ENCODE assay signal across 8 cellular contexts in genomic region chr1:26538480-26539412, GRCh38. TPM values are rescaled to one million over a fixed set of nuclear protein-coding genes. Genes with fewer than 3 reads are reported as not detected.
DNase-seq lines count a peak whose midpoint lies in the region; ATAC-seq and TF ChIP-seq lines count a peak whose summit lies in the region.

No MANE protein-coding gene starts in this region.

- peak; percentile 28; the same call in 1 of the 2 replicates for TF ChIP-seq RAD21 in Ishikawa (IDR thresholded peaks at IDR 0.05; ENCODE audit: low read depth)

- H3K4me3 Mint-ChIP-seq in activated B cell treated with CpG ODN at 0.5 μM for 24 hours (peak overlapping the region; percentile 48), osteocyte (ENCODE audit: unreplicated experiment) (no peak overlapping the region)

- H3K27me3 Mint-ChIP-seq in activated B cell treated with CpG ODN at 0.5 μM for 24 hours (no peaks in the 10 kb centered on the region), osteocyte (ENCODE audit: unreplicated experiment) (no peaks in the 10 kb centered on the region)

- H3K27ac Mint-ChIP-seq in activated B cell treated with CpG ODN at 0.5 μM for 24 hours (peak overlapping the region; percentile 99), osteocyte (ENCODE audit: unreplicated experiment) (no peak overlapping the region)

- H3K4me1 Mint-ChIP-seq in activated B cell treated with CpG ODN at 0.5 μM for 24 hours, result peaks cover 87% of the 10 kb centered on the region
- H3K4me1 Mint-ChIP-seq in osteocyte (ENCODE audit: unreplicated experiment), result peaks cover 6% of the 10 kb centered on the region

- DNase-seq in DMS 273 treated with DMSO at 0.1 percent for 48 hours (lab: John Stamatoyannopoulos, UW) (peak; percentile 42), activated B cell treated with CpG ODN at 0.5 μM for 24 hours (no peak), osteocyte (ENCODE audit: extremely low spot score, unreplicated experiment) (no peak), suprapubic skin (ENCODE audit: low spot score in 2 of 2) (no peak)
- DNase-seq in effector CD4-positive, alpha-beta T cell, result peak; percentile 22

- TF ChIP-seq EP300 in Ishikawa (IDR thresholded peaks at IDR 0.05; ENCODE audit: borderline replicate concordance), result no peak
- TF ChIP-seq EP300 in suprapubic skin (IDR thresholded peaks at IDR 0.05), result no peak

- peaks cover 9% of the 10 kb centered on the region for H3K36me3 ChIP-seq in suprapubic skin

- CTCF ChIA-PET in activated B cell treated with CpG ODN at 0.5 μM for 24 hours (lab: Charles Lee), result interaction anchor here (0.8 to 3.1 kb wide), 19 partner anchors 9 to 250 kb away, joined by 3 to 30 read pairs (median 5); partner anchors contain the start of genes PIGV and RPS6KA1

- ATAC-seq in activated B cell treated with CpG ODN at 0.5 μM for 24 hours (ENCODE audit: low read depth), result no peak
- no peak for ATAC-seq in GM21526 (IDR thresholded peaks at IDR 0.05; ENCODE audit: low FRiP score, unreplicated experiment)
- no peak for ATAC-seq in HG02852 (IDR thresholded peaks at IDR 0.05; ENCODE audit: unreplicated experiment)

- no peak overlapping the region for H3K4me3 ChIP-seq in suprapubic skin

- TF ChIP-seq POLR2A in suprapubic skin (IDR thresholded peaks at IDR 0.05), result no peak

- H3K27me3 ChIP-seq in suprapubic skin, result no peaks in the 10 kb centered on the region

- TF ChIP-seq CTCF in activated B cell treated with CpG ODN at 0.5 μM for 24 hours (IDR thresholded peaks at IDR 0.05), result no peak
- TF ChIP-seq CTCF in osteocyte (IDR thresholded peaks at IDR 0.05), result peak; percentile 49
- TF ChIP-seq CTCF in suprapubic skin (IDR thresholded peaks at IDR 0.05), result peak in 1 of 2 donors; percentile 34

- POLR2A ChIA-PET in activated B cell treated with CpG ODN at 0.5 μM for 24 hours (lab: Charles Lee), result interaction anchor here (0.6 to 6.4 kb wide), 11 partner anchors 9 to 624 kb away, joined by 3 to 115 read pairs (median 4); partner anchors contain the start of genes ARID1A, HMGN2 and RPS6KA1

- no peak overlapping the region for H3K27ac ChIP-seq in suprapubic skin

- H3K9me3 ChIP-seq in suprapubic skin, result no peaks in the 10 kb centered on the region

- H3K36me3 Mint-ChIP-seq in activated B cell treated with CpG ODN at 0.5 μM for 24 hours (ENCODE audit: low read depth) (no peaks in the 10 kb centered on the region), osteocyte (ENCODE audit: unreplicated experiment) (no peaks in the 10 kb centered on the region)

- no peaks in the 10 kb centered on the region for H3K9me3 Mint-ChIP-seq in activated B cell treated with CpG ODN at 0.5 μM for 24 hours
- H3K9me3 Mint-ChIP-seq in osteocyte (ENCODE audit: unreplicated experiment), result no peaks in the 10 kb centered on the region

- intact Hi-C loops in activated B cell treated with CpG ODN at 0.5 μM for 24 hours (cut with micrococcal nuclease), result loop anchor here (1.0 kb wide), 2 partner anchors 8 to 59 kb away; no protein-coding TSS in a partner anchor

- WGBS in suprapubic skin, result 79% methylated on average over 14 of the region's 14 CpGs

- H3K4me1 ChIP-seq in suprapubic skin, result peaks cover 38% of the 10 kb centered on the region

TF ChIP-seq in Ishikawa, 13 proteins besides CTCF, POLR2A, EP300 and RAD21:
- TF ChIP-seq NFIC (IDR thresholded peaks at IDR 0.05), result peak; percentile 23; the same call in 1 of the 2 replicates
- TF ChIP-seq, protein P1, sequence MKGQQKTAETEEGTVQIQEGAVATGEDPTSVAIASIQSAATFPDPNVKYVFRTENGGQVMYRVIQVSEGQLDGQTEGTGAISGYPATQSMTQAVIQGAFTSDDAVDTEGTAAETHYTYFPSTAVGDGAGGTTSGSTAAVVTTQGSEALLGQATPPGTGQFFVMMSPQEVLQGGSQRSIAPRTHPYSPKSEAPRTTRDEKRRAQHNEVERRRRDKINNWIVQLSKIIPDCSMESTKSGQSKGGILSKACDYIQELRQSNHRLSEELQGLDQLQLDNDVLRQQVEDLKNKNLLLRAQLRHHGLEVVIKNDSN (IDR thresholded peaks at IDR 0.05), result no peak

RNA-seq across cellular contexts. Expression of gene RPS6KA1, which starts 9.2 kb away (rescaled TPM):
- total RNA-seq in activated B cell treated with CpG ODN at 0.5 μM for 24 hours, result 139 and 150 TPM in 2 replicates
- 4.4 TPM in 2 replicates for total RNA-seq in osteocyte
- 10 to 100 TPM; 37.8 to 50.9 (median 43.7) TPM for total RNA-seq in suprapubic skin

Comparison
In these comparisons a context has a peak if more than half of its experiments do, and no peak if none do; other contexts are left out.
1. DNase-seq: peak in DMS 273 treated with DMSO at 0.1 percent for 48 hours (single experiment) and effector CD4-positive, alpha-beta T cell (single experiment); none in activated B cell treated with CpG ODN at 0.5 μM for 24 hours (single experiment), osteocyte (single experiment) and suprapubic skin (0 of 2).